In the genomic region with DNA sequence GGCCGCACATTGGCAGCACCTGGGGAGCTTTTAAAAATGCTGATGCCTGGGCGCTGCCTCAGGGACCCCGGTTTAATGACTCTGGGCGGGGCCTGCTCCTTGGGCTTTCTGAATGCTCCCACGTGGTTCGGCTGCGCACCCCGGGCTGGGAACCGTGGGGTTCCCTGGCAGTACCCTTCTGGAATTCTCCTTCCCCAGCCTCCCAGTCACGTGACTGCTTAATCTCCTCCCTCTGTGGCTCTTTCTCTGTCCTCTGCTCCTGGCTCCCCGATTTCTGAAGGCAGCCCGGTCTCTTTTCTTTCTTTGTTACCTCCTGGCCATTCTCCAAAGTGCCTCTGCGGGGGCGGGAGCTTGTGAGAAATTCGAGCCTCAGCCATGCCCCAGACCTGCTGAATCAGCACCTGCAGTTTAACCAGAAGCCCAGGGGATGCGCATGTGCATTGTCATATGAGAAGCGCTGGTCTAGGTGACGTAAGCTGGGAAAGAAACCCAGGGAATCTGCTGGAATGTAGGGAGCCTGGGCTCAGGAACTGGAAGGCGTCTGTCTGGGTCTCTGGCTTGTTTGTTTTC, we compare ENCODE assay signal across 9 cellular contexts. TPM values are rescaled to one million over a fixed set of nuclear protein-coding genes. Genes with fewer than 3 reads are reported as not detected.
A peak's percentile ranks its signal among the peaks of the same experiment; 100 is the strongest.
DNase-seq lines count a peak whose midpoint lies in the region; ATAC-seq and TF ChIP-seq lines count a peak whose summit lies in the region.
"Had no signal": no experiment of that assay in that cellular context is flagged by ENCODE, and none has a peak within 500 bp of the region (broad histone marks: within the 10 kb centered on the region; RNA-seq: fewer than 3 reads in every experiment).

No MANE protein-coding gene starts in this region.

- no peaks in the 10 kb centered on the region for H3F3A ChIP-seq in GM23248 (ENCODE audit: insufficient read depth)

- no peaks in the 10 kb centered on the region for H4K20me1 ChIP-seq in GM23248 (ENCODE audit: insufficient read depth)

- H3K27ac Mint-ChIP-seq in naive thymus-derived CD4-positive, alpha-beta T cell, result no peak overlapping the region

- TF ChIP-seq CTCF in retinal pigment epithelial cell (conservative IDR thresholded peaks at IDR 0.05; ENCODE audit: low read depth, low read length), result no peak

- H3K9me2 ChIP-seq in GM23248 (ENCODE audit: insufficient read depth), result no peaks in the 10 kb centered on the region

- H3K4me1 Mint-ChIP-seq in naive thymus-derived CD4-positive, alpha-beta T cell, result peaks cover 0 to 8% (median 0%) of the 10 kb centered on the region in 7 donors

- H3K4me3 ChIP-seq in GM23248, result peak overlapping the region; percentile 67
- no peak overlapping the region for H3K4me3 ChIP-seq in retinal pigment epithelial cell (ENCODE audit: low read length)
- no peak overlapping the region for H3K4me3 ChIP-seq in naive thymus-derived CD4-positive, alpha-beta T cell (ENCODE audit: low read length)
- H3K4me3 ChIP-seq: mucosa of descending colon had no signal

- ATAC-seq in naive thymus-derived CD4-positive, alpha-beta T cell, result no peak
- ATAC-seq in HG03159 (IDR thresholded peaks at IDR 0.05; ENCODE audit: unreplicated experiment), result no peak
- ATAC-seq: mucosa of descending colon had no signal

- H3K9ac ChIP-seq in GM23248, result peak overlapping the region; percentile 44; the same call in 1 of the 2 replicates

- no peaks in the 10 kb centered on the region for H3K9me3 ChIP-seq in GM23248 (ENCODE audit: low read depth)
- no peaks in the 10 kb centered on the region for H3K9me3 ChIP-seq in naive thymus-derived CD4-positive, alpha-beta T cell (ENCODE audit: control insufficient read depth in 2 of 3, low read length in 3 of 3)
- H3K9me3 ChIP-seq: mucosa of descending colon had no signal

- CTCF ChIA-PET in naive thymus-derived CD4-positive, alpha-beta T cell (lab: Charles Lee), result no interaction called here

- no peaks in the 10 kb centered on the region for H3K36me3 ChIP-seq in GM23248 (ENCODE audit: low read depth)
- H3K36me3 ChIP-seq in naive thymus-derived CD4-positive, alpha-beta T cell (ENCODE audit: control insufficient read depth in 2 of 3, insufficient read depth in 3 of 3, low read length in 3 of 3), result no peaks in the 10 kb centered on the region

- DNase-seq in GM23248, result peak; percentile 89
- peak; percentile 26 for DNase-seq in SK-N-DZ (ENCODE audit: low spot score)
- peak; percentile 88 for DNase-seq in glomerular visceral epithelial cell (ENCODE audit: extremely low spot score)
- DNase-seq in retinal pigment epithelial cell (ENCODE audit: low read depth), result peak; percentile 84
- DNase-seq in OCI-M1 (lab: John Stamatoyannopoulos, UW), result no peak
- no peak for DNase-seq in GM19238 (ENCODE audit: insufficient read length, low spot score)
- no peak for DNase-seq in naive thymus-derived CD4-positive, alpha-beta T cell

- 3 to 9% methylated on average over 13 to 19 of the region's 19 CpGs for WGBS in GM23248 (ENCODE audit: low coverage in 1 of 2, low lambda C conversion rate in 2 of 2, missing lambda C conversion rate in 2 of 2), 2 experiments

- peak overlapping the region; percentile 85 for H3K4me2 ChIP-seq in GM23248 (ENCODE audit: unreplicated experiment)

- POLR2A ChIA-PET in naive thymus-derived CD4-positive, alpha-beta T cell (lab: Charles Lee), result no interaction called here

- intact Hi-C loops in naive thymus-derived CD4-positive, alpha-beta T cell (cut with micrococcal nuclease), result no loop called here

- no peaks in the 10 kb centered on the region for H3K27me3 ChIP-seq in GM23248 (replicated peaks; ENCODE audit: insufficient read depth)
- H3K27me3 ChIP-seq in naive thymus-derived CD4-positive, alpha-beta T cell (ENCODE audit: control insufficient read depth in 2 of 2, insufficient read depth in 2 of 2, low read length in 2 of 2), result no peaks in the 10 kb centered on the region

- H3K27me3 Mint-ChIP-seq in naive thymus-derived CD4-positive, alpha-beta T cell, result peaks cover 0 to 23% (median 7%) of the 10 kb centered on the region in 5 donors

- in situ Hi-C loops in GM23248 (cut with MboI), result no loop called here

- H3K79me2 ChIP-seq in GM23248 (ENCODE audit: insufficient read depth), result no peaks in the 10 kb centered on the region

- H3K4me1 ChIP-seq in GM23248 (ENCODE audit: insufficient read depth), result peaks cover 5% of the 10 kb centered on the region
- no peaks in the 10 kb centered on the region for H3K4me1 ChIP-seq in naive thymus-derived CD4-positive, alpha-beta T cell (ENCODE audit: control insufficient read depth in 2 of 2, insufficient read depth in 2 of 2, low read length in 2 of 2)

- H3K27ac ChIP-seq in GM23248, result no peak overlapping the region
- H3K27ac ChIP-seq in naive thymus-derived CD4-positive, alpha-beta T cell (ENCODE audit: low read depth, low read length), result no peak overlapping the region

- H3K36me3 Mint-ChIP-seq in naive thymus-derived CD4-positive, alpha-beta T cell, result no peaks in the 10 kb centered on the region

- peaks cover 0 to 4% (median 0%) of the 10 kb centered on the region in 11 donors for H3K9me3 Mint-ChIP-seq in naive thymus-derived CD4-positive, alpha-beta T cell

- H2AFZ ChIP-seq in GM23248, result peak overlapping the region; percentile 65

- no peak overlapping the region for H3K4me3 Mint-ChIP-seq in naive thymus-derived CD4-positive, alpha-beta T cell

RNA-seq across cellular contexts. Expression of gene CLCN4, which starts 16.6 kb away (rescaled TPM):
- 0.89 and 0.97 TPM in 2 replicates for total RNA-seq in GM23248 (2014; rRNA removed; shearing (Covaris generic))
- polyA plus RNA-seq in GM23248 (2016; fragmentation: Nextera tagmentation; extraction: Ambion mirVana), result 0.29 and 0.71 TPM in 2 replicates
- 2.7 and 3.1 TPM in 2 replicates for polyA plus RNA-seq in SK-N-DZ (2014; cell fraction: cytosol; rRNA removed)
- 1.1 and 1.3 TPM in 2 replicates for polyA plus RNA-seq in SK-N-DZ (2014; cell fraction: nucleus; rRNA removed)
- under 1 TPM in 4 of 5 experiments, not detected in 1; 0.11 to 0.42 (median 0.20) TPM for total RNA-seq in naive thymus-derived CD4-positive, alpha-beta T cell
- polyA plus RNA-seq in naive thymus-derived CD4-positive, alpha-beta T cell, result under 1 TPM in 1 of 2 donors, not detected in 1; 0.02 TPM

Comparison
In these comparisons a context has a peak if more than half of its experiments do, and no peak if none do; other contexts are left out.
1. DNase-seq: peak in GM23248 (single experiment), SK-N-DZ (single experiment), glomerular visceral epithelial cell (single experiment) and retinal pigment epithelial cell (single experiment); none in OCI-M1 (single experiment), GM19238 (single experiment) and naive thymus-derived CD4-positive, alpha-beta T cell (0 of 9).